24 cellular contexts compared by ENCODE assay signal in genomic region chr22:31056986-31057599, GRCh38. TPM values are rescaled to one million over a fixed set of nuclear protein-coding genes. Genes with fewer than 3 reads are reported as not detected.
DNase-seq lines count a peak whose midpoint lies in the region; ATAC-seq and TF ChIP-seq lines count a peak whose summit lies in the region.
"Had no signal": no experiment of that assay in that cellular context is flagged by ENCODE, and none has a peak within 500 bp of the region (broad histone marks: within the 10 kb centered on the region; RNA-seq: fewer than 3 reads in every experiment).

No MANE protein-coding gene starts in this region.

- POLR2A ChIA-PET in IMR-90 (lab: Charles Lee; ENCODE audit: unreplicated experiment) = no interaction called here

- no peak overlapping the region; the same call in 2 of the 3 replicates for H2BK15ac ChIP-seq in IMR-90 (ENCODE audit: low read depth, low read length)

- H4K91ac ChIP-seq in IMR-90 (ENCODE audit: insufficient read depth, low read depth, low read length) = peak overlapping the region; percentile 24; the same call in 1 of the 2 replicates

- no peak for TF ChIP-seq POLR2A in IMR-90 (IDR thresholded peaks at IDR 0.05; ENCODE audit: low read depth, low read length)
- TF ChIP-seq POLR2A in tibial nerve (IDR thresholded peaks at IDR 0.05) = no peak

- H3K56ac ChIP-seq in IMR-90 (ENCODE audit: extremely low read depth, insufficient read depth, low read length) = no peak overlapping the region

- H2BK5ac ChIP-seq in IMR-90 (ENCODE audit: low read depth, low read length, poor library complexity, severe bottlenecking) = no peak overlapping the region

- peaks cover 4% of the 10 kb centered on the region; the same call in 1 of the 2 replicates for H3K9me1 ChIP-seq in IMR-90 (ENCODE audit: insufficient read depth, low read length)

- no TSS peak for BruUV-seq in IMR-90 (replicated peaks; lab: Mats Ljungman, UMichigan)

- H3K4me3 ChIP-seq in IMR-90 (ENCODE audit: insufficient read depth, low read depth, low read length) (no peak overlapping the region), esophagus (ENCODE audit: low read depth in 1 of 2, low read length in 2 of 2) (no peak overlapping the region), muscle layer of colon (ENCODE audit: low read depth in 1 of 2, low read length in 2 of 2) (no peak overlapping the region), tibial nerve (no peak overlapping the region)
- H3K4me3 ChIP-seq: dorsolateral prefrontal cortex, pancreas had no signal

- H2BK20ac ChIP-seq in IMR-90 (ENCODE audit: low read depth, low read length) = no peak overlapping the region

- peak overlapping the region; percentile 8 to 31; a peak in 1 of 4 replicates for H4K8ac ChIP-seq in IMR-90 (ENCODE audit: low read depth in 2 of 2, low read length in 2 of 2)

- no peak overlapping the region for H3K18ac ChIP-seq in IMR-90 (ENCODE audit: low read depth, low read length)

- H3K4ac ChIP-seq in IMR-90 (ENCODE audit: low read depth, low read length) = peak overlapping the region; percentile 75

- 69% methylated on average over 5 of the region's 5 CpGs; no CpG with 5 or more reads in 1 of the 2 experiments for WGBS in IMR-90 (ENCODE audit: extremely low coverage in 2 of 2, insufficient read length in 1 of 2), 2 experiments
- 75 to 85% methylated on average over 5 of the region's 5 CpGs for WGBS in esophagus, 2 donors
- WGBS in tibial nerve, 2 donors = 74 to 75% methylated on average over 5 of the region's 5 CpGs

- no peaks in the 10 kb centered on the region for H3K79me1 ChIP-seq in IMR-90 (ENCODE audit: low read depth in 1 of 2, low read length in 2 of 2)

- H4K20me1 ChIP-seq in IMR-90 (ENCODE audit: insufficient read depth, low read length) = no peaks in the 10 kb centered on the region

- TF ChIP-seq CTCF in IMR-90 (conservative IDR thresholded peaks at IDR 0.05; ENCODE audit: low read depth, low read length) (no peak), tibial nerve (IDR thresholded peaks at IDR 0.05) (no peak)

- 0 out of 2 replicates have a peak overlapping the region, but pooled peaks have one; percentile 11 for H3K23ac ChIP-seq in IMR-90 (ENCODE audit: low read depth, low read length)

- H3K4me2 ChIP-seq in IMR-90 (ENCODE audit: low read depth, low read length) = no peak overlapping the region
- H3K4me2 ChIP-seq: SK-N-SH had no signal

- H2BK120ac ChIP-seq in IMR-90 (ENCODE audit: low read depth, low read length) = peak overlapping the region; percentile 52; the same call in 1 of the 2 replicates

- H3K27me3 ChIP-seq in IMR-90 (ENCODE audit: control insufficient read depth, insufficient read depth, low read length) (no peaks in the 10 kb centered on the region), esophagus (ENCODE audit: control insufficient read depth in 1 of 2, insufficient read depth in 2 of 2, low read length in 2 of 2) (no peaks in the 10 kb centered on the region), muscle layer of colon (ENCODE audit: control insufficient read depth in 1 of 2, insufficient read depth in 2 of 2, low read length in 2 of 2) (no peaks in the 10 kb centered on the region), tibial nerve (no peaks in the 10 kb centered on the region)
- H3K27me3 ChIP-seq: dorsolateral prefrontal cortex, foreskin keratinocyte, pancreas had no signal

- H3K14ac ChIP-seq in IMR-90 (replicated peaks; ENCODE audit: low read depth, low read length) = no peak overlapping the region; the same call in 1 of the 2 replicates

- H3K36me3 ChIP-seq in IMR-90 (ENCODE audit: control insufficient read depth, insufficient read depth, low read length) (no peaks in the 10 kb centered on the region), esophagus (ENCODE audit: control insufficient read depth in 2 of 2, insufficient read depth in 2 of 2, low read length in 1 of 2) (no peaks in the 10 kb centered on the region), muscle layer of colon (ENCODE audit: insufficient read depth, low read length) (no peaks in the 10 kb centered on the region), tibial nerve (no peaks in the 10 kb centered on the region)
- H3K36me3 ChIP-seq: pancreas had no signal

- H3K27ac ChIP-seq in IMR-90 (ENCODE audit: insufficient read depth, low read length) = no peak overlapping the region
- peak overlapping the region; percentile 11 to 30 for H3K27ac ChIP-seq in esophagus (ENCODE audit: low read depth in 2 of 2, low read length in 1 of 2)
- H3K27ac ChIP-seq in muscle layer of colon (ENCODE audit: low read depth, low read length) = peak overlapping the region; percentile 22
- H3K27ac ChIP-seq in tibial nerve = peak overlapping the region in 3 of 4 donors; percentile 75 to 95 (median 91)
- H3K27ac ChIP-seq: dorsolateral prefrontal cortex, foreskin keratinocyte, pancreas had no signal

- DNase-seq in IMR-90 = no peak
- no peak for DNase-seq in tibial nerve (ENCODE audit: low spot score in 2 of 2)
- DNase-seq in SKM-1 treated with dmso at 0.1 percent for 144 hours (lab: John Stamatoyannopoulos, UW; ENCODE audit: unreplicated experiment) = no peak
- DNase-seq in C1 segment of cervical spinal cord (lab: John Stamatoyannopoulos, UW) = no peak
- DNase-seq: activated CD4-positive, alpha-beta T cell treated with anti-CD3 and anti-CD28 coated beads, Interleukin-2, amount 10 ng/mL, durations not matched to agents 24 days and 14 days; activated naive CD4-positive, alpha-beta T cell treated with anti-CD3 and anti-CD28 coated beads, Interleukin-2, amount 50 U/mL, for 16 hours; anterior cingulate cortex; CD4-positive, CD25-positive, alpha-beta regulatory T cell; dorsolateral prefrontal cortex; foreskin keratinocyte; midbrain; NCI-H1105 treated with DMSO at 0.1 percent for 48 hours; NCI-H2081; NCI-H345; NCI-H748 treated with DMSO at 0.1 percent for 48 hours; pancreas; SK-N-SH; stimulated activated naive CD8-positive, alpha-beta T cell treated with anti-CD3 and anti-CD28 coated beads, Interleukin-15, amount 100 ng/mL, for 72 hours; T-helper 2 cell had no signal

- no peak overlapping the region for H2AK9ac ChIP-seq in IMR-90 (replicated peaks; ENCODE audit: low read depth, low read length, poor library complexity)

- dilution Hi-C loops in IMR-90 (cut with HindIII; ENCODE audit: low sequenced_read_pairs, unreplicated experiment) = no loop called here

- intact Hi-C loops in IMR-90 (cut with micrococcal nuclease) = no loop called here

- H2AFZ ChIP-seq in IMR-90 (replicated peaks; ENCODE audit: low read length, poor library complexity) = no peak overlapping the region

- H3K9me3 ChIP-seq in IMR-90 (ENCODE audit: control insufficient read depth, insufficient read depth, low read length) (no peaks in the 10 kb centered on the region), esophagus (ENCODE audit: control insufficient read depth in 2 of 2, insufficient read depth in 1 of 2, low read depth in 1 of 2, low read length in 1 of 2) (no peaks in the 10 kb centered on the region), muscle layer of colon (ENCODE audit: low read length) (no peaks in the 10 kb centered on the region), tibial nerve (no peaks in the 10 kb centered on the region)
- H3K9me3 ChIP-seq: pancreas, SK-N-SH had no signal

- in situ Hi-C loops in IMR-90 (cut with MboI; ENCODE audit: low sequenced_read_pairs) = no loop called here

- no peak for TF ChIP-seq EP300 in tibial nerve (IDR thresholded peaks at IDR 0.05)

- TF ChIP-seq RAD21 in IMR-90 (IDR thresholded peaks at IDR 0.05; ENCODE audit: low read length) = no peak

- H3K4me1 ChIP-seq in IMR-90 (ENCODE audit: control insufficient read depth, insufficient read depth, low read length) = peaks cover 15% of the 10 kb centered on the region
- H3K4me1 ChIP-seq in esophagus (ENCODE audit: control insufficient read depth in 2 of 2, insufficient read depth in 2 of 2, low read length in 1 of 2) = no peaks in the 10 kb centered on the region
- peaks cover 32% of the 10 kb centered on the region for H3K4me1 ChIP-seq in muscle layer of colon (ENCODE audit: insufficient read depth, low read length)
- peaks cover 0 to 17% (median 7%) of the 10 kb centered on the region in 4 donors for H3K4me1 ChIP-seq in tibial nerve

- H2AK5ac ChIP-seq in IMR-90 (ENCODE audit: low read depth, low read length) = peak overlapping the region; percentile 58; the same call in 1 of the 2 replicates

- no peak overlapping the region for H4K5ac ChIP-seq in IMR-90 (ENCODE audit: low read depth, low read length)

- CTCF ChIA-PET in IMR-90 (lab: Yijun Ruan, JAX) = no interaction called here

- ATAC-seq in IMR-90 (ENCODE audit: low read depth) = no peak
- no peak for ATAC-seq in HG03378 (IDR thresholded peaks at IDR 0.05; ENCODE audit: unreplicated experiment)
- ATAC-seq: foreskin keratinocyte; natural killer cell treated with Interleukin-12 subunit alpha and Interleukin-12 subunit beta and Interleukin-15 and Interleukin-18, amount 100 ng/mL, for 72 hours; pancreas; sciatic nerve; stimulated activated naive CD8-positive, alpha-beta T cell treated with anti-CD3 and anti-CD28 coated beads, Interleukin-15, amount 100 ng/mL, for 72 hours had no signal

- no peak overlapping the region for H3K9ac ChIP-seq in IMR-90 (ENCODE audit: low read depth, low read length)
- no peak overlapping the region for H3K9ac ChIP-seq in muscle layer of colon (ENCODE audit: low read length)
- H3K9ac ChIP-seq: SK-N-SH had no signal

TF ChIP-seq in IMR-90, 13 proteins besides CTCF, POLR2A, EP300 and RAD21 (continues in another document):
- TF ChIP-seq SMC3 (IDR thresholded peaks at IDR 0.05; ENCODE audit: low read depth, low read length) (no peak), USF2 (IDR thresholded peaks at IDR 0.05; ENCODE audit: low read depth, low read length) (no peak), CHD1 (IDR thresholded peaks at IDR 0.05; ENCODE audit: low read depth, low read length) (no peak), MAZ (IDR thresholded peaks at IDR 0.05; ENCODE audit: borderline replicate concordance, low read depth, low read length) (no peak)

RNA-seq across cellular contexts. Expression of gene SMTN, which starts 24.0 kb away (rescaled TPM):
- total RNA-seq in IMR-90 (2012; rRNA removed) (47.2 and 53.6 TPM in 2 replicates), tibial nerve (100 to 1,000 TPM; 173 to 294 (median 253) TPM)
- polyA plus RNA-seq in IMR-90 (2012; rRNA removed) (63.7 and 65.1 TPM in 2 replicates), esophagus (100 to 1,000 TPM; 100 to 103 TPM)
- 97.1 and 119 TPM in 2 replicates for polyA plus RNA-seq in IMR-90 (2012; cell fraction: cytosol; rRNA removed)
- polyA plus RNA-seq in IMR-90 (2012; cell fraction: nucleus; rRNA removed; ENCODE audit: low replicate concordance) = 227 and 462 TPM in 2 replicates

RNA-seq across cellular contexts. Expression of gene SELENOM, which starts 50.3 kb away (rescaled TPM):
- total RNA-seq in IMR-90 (2012; rRNA removed) = 36.1 and 46.2 TPM in 2 replicates
- 270 and 369 TPM in 2 replicates for polyA plus RNA-seq in IMR-90 (2012; rRNA removed)
- 662 and 853 TPM in 2 replicates for polyA plus RNA-seq in IMR-90 (2012; cell fraction: cytosol; rRNA removed)
- polyA plus RNA-seq in IMR-90 (2012; cell fraction: nucleus; rRNA removed; ENCODE audit: low replicate concordance) = 256 and 316 TPM in 2 replicates
- polyA plus RNA-seq in esophagus = 100 to 1,000 TPM in 1 of 2 donors, 10 to 100 TPM in 1; 41.1 to 127 TPM
- total RNA-seq in tibial nerve = 100 to 1,000 TPM; 591 to 706 (median 650) TPM

Comparison
In these comparisons a context has a peak if more than half of its experiments do, and no peak if none do; other contexts are left out.
1. RNA of gene SELENOM, which starts 50.3 kb away (total RNA-seq): 591 to 706 TPM in tibial nerve; 36.1 to 46.2 TPM in IMR-90; every median in the first group is over 10 times any median in the second.